In the genomic region with DNA sequence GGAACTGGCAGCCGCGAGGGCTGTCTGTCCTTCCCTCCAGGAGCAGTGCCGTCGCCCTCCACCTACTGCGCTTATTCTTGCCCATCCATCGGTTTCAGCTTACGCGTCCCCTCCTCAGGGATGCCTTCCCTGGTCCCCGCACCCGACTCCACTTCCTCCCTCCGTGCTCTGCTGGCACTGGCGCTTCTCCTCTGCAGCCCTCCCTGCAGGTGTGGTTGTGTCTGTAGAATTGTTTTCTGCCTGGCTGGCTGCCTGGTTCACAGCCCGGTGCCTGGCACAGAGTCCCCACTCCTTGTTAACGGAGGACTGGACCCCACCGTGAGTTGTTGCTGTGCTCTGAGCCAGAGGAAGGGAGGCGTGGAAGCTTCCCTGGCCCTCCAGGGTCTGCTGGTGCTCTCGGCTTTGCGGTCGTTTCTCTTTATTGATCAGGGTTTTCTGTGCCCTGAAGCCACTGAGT, we compare ENCODE assay signal across 15 cellular contexts. TPM values are rescaled to one million over a fixed set of nuclear protein-coding genes. Genes with fewer than 3 reads are reported as not detected.
A peak's percentile ranks its signal among the peaks of the same experiment; 100 is the strongest.
DNase-seq lines count a peak whose midpoint lies in the region; ATAC-seq, FAIRE-seq and TF ChIP-seq lines count a peak whose summit lies in the region.
"Had no signal": no experiment of that assay in that cellular context is flagged by ENCODE, and none has a peak within 500 bp of the region (broad histone marks: within the 10 kb centered on the region; RNA-seq: fewer than 3 reads in every experiment).

No MANE protein-coding gene starts in this region.

- no peak for TF ChIP-seq CTCF in MCF 10A (IDR thresholded peaks at IDR 0.05; ENCODE audit: unreplicated experiment)
- no peak for TF ChIP-seq CTCF in testis (IDR thresholded peaks at IDR 0.05)

- WGBS in testis, 2 donors: 70 to 73% methylated on average over 16 to 19 of the region's 19 CpGs

- H3K36me3 Mint-ChIP-seq in stimulated activated naive CD8-positive, alpha-beta T cell treated with anti-CD3 and anti-CD28 coated beads, Interleukin-15, Interleukin-2, amounts not matched to agents 100 ng/mL and 50 ng/mL, for 24 hours (ENCODE audit: low read depth): peaks cover 64% of the 10 kb centered on the region
- peaks cover 47% of the 10 kb centered on the region for H3K36me3 Mint-ChIP-seq in MCF 10A (ENCODE audit: insufficient read depth, unreplicated experiment)
- H3K36me3 Mint-ChIP-seq in naive thymus-derived CD4-positive, alpha-beta T cell: peaks cover 0 to 9% (median 0%) of the 10 kb centered on the region in 5 donors

- peak overlapping the region; percentile 58 for H3K27ac Mint-ChIP-seq in stimulated activated naive CD8-positive, alpha-beta T cell treated with anti-CD3 and anti-CD28 coated beads, Interleukin-15, Interleukin-2, amounts not matched to agents 100 ng/mL and 50 ng/mL, for 24 hours
- peak overlapping the region; percentile 88 for H3K27ac Mint-ChIP-seq in MCF 10A (ENCODE audit: low read depth, unreplicated experiment)
- H3K27ac Mint-ChIP-seq in naive thymus-derived CD4-positive, alpha-beta T cell: peak overlapping the region in 5 of 9 donors; percentile 25 to 73 (median 65)

- no peak for DNase-seq in stimulated activated naive CD8-positive, alpha-beta T cell treated with anti-CD3 and anti-CD28 coated beads, Interleukin-15, Interleukin-2, amounts not matched to agents 100 U/mL and 50 U/mL, for 24 hours
- DNase-seq in MCF 10A (ENCODE audit: unreplicated experiment) (no peak), testis (no peak), HuH-7.5 (ENCODE audit: low spot score) (no peak), GM12892 (ENCODE audit: insufficient read length) (no peak), NCI-H510A (lab: John Stamatoyannopoulos, UW) (no peak)
- no peak for DNase-seq in naive thymus-derived CD4-positive, alpha-beta T cell
- DNase-seq: amniotic stem cell; stimulated activated CD4-positive, alpha-beta T cell treated with anti-CD3 and anti-CD28 coated beads, Interleukin-12 subunit alpha, Interleukin-12 subunit beta, amount 100 ng/mL, for 4 hours had no signal

- POLR2A ChIA-PET in MCF 10A (lab: Yijun Ruan, JAX): interaction anchor here (0.8 to 7.2 kb wide), 3 partner anchors 8 to 492 kb away, joined by 3 to 55 read pairs (median 6); partner anchors contain the start of gene ASB6
- POLR2A ChIA-PET in naive thymus-derived CD4-positive, alpha-beta T cell (lab: Charles Lee): no interaction called here

- peaks cover 22 to 26% of the 10 kb centered on the region in 2 donors for H3K4me1 ChIP-seq in naive thymus-derived CD4-positive, alpha-beta T cell (ENCODE audit: control insufficient read depth in 2 of 2, insufficient read depth in 2 of 2, low read length in 2 of 2)
- H3K4me1 ChIP-seq in testis: peaks cover 58% of the 10 kb centered on the region

- FAIRE-seq in GM12892 (lab: Jason Lieb, UNC): no peak
- FAIRE-seq: TTC549 had no signal

- H3K4me1 Mint-ChIP-seq in stimulated activated naive CD8-positive, alpha-beta T cell treated with anti-CD3 and anti-CD28 coated beads, Interleukin-15, Interleukin-2, amounts not matched to agents 100 ng/mL and 50 ng/mL, for 24 hours (ENCODE audit: low read depth): peaks cover 61% of the 10 kb centered on the region
- H3K4me1 Mint-ChIP-seq in MCF 10A (ENCODE audit: insufficient read depth, unreplicated experiment): peaks cover 31% of the 10 kb centered on the region
- H3K4me1 Mint-ChIP-seq in naive thymus-derived CD4-positive, alpha-beta T cell: peaks cover 36 to 57% (median 51%) of the 10 kb centered on the region in 7 donors

- no peaks in the 10 kb centered on the region for H3K9me3 ChIP-seq in naive thymus-derived CD4-positive, alpha-beta T cell (ENCODE audit: control insufficient read depth in 2 of 3, low read length in 3 of 3)
- H3K9me3 ChIP-seq in testis: no peaks in the 10 kb centered on the region
- H3K9me3 ChIP-seq: tibial nerve had no signal

- no peaks in the 10 kb centered on the region for H3K9me3 Mint-ChIP-seq in stimulated activated naive CD8-positive, alpha-beta T cell treated with anti-CD3 and anti-CD28 coated beads, Interleukin-15, Interleukin-2, amounts not matched to agents 100 ng/mL and 50 ng/mL, for 24 hours
- no peaks in the 10 kb centered on the region for H3K9me3 Mint-ChIP-seq in MCF 10A (ENCODE audit: unreplicated experiment)
- H3K9me3 Mint-ChIP-seq in naive thymus-derived CD4-positive, alpha-beta T cell: no peaks in the 10 kb centered on the region

- TF ChIP-seq POLR2A in testis (IDR thresholded peaks at IDR 0.05): no peak
- TF ChIP-seq POLR2A in GM12892 (IDR thresholded peaks at IDR 0.05; ENCODE audit: low read depth, low read length): no peak

- CTCF ChIA-PET in MCF 10A (lab: Yijun Ruan, JAX): interaction anchor here (0.5 to 5.0 kb wide), 5 partner anchors 8 to 459 kb away, joined by 3 to 23 read pairs (median 4); no protein-coding TSS in a partner anchor
- CTCF ChIA-PET in naive thymus-derived CD4-positive, alpha-beta T cell (lab: Charles Lee): interaction anchor here (0.5 to 1.7 kb wide), 2 partner anchors 11 to 458 kb away, joined by 3 to 4 read pairs; no protein-coding TSS in a partner anchor

- no peaks in the 10 kb centered on the region for H3K27me3 ChIP-seq in naive thymus-derived CD4-positive, alpha-beta T cell (ENCODE audit: control insufficient read depth in 2 of 2, insufficient read depth in 2 of 2, low read length in 2 of 2)
- no peaks in the 10 kb centered on the region for H3K27me3 ChIP-seq in testis
- H3K27me3 ChIP-seq: tibial nerve had no signal

- no peak for ATAC-seq in stimulated activated naive CD8-positive, alpha-beta T cell treated with anti-CD3 and anti-CD28 coated beads, Interleukin-15, Interleukin-2, amounts not matched to agents 100 U/mL and 50 U/mL, for 24 hours
- ATAC-seq in naive thymus-derived CD4-positive, alpha-beta T cell: no peak

- H3K27me3 Mint-ChIP-seq in stimulated activated naive CD8-positive, alpha-beta T cell treated with anti-CD3 and anti-CD28 coated beads, Interleukin-15, Interleukin-2, amounts not matched to agents 100 ng/mL and 50 ng/mL, for 24 hours: no peaks in the 10 kb centered on the region
- H3K27me3 Mint-ChIP-seq in MCF 10A (ENCODE audit: insufficient read depth, unreplicated experiment): no peaks in the 10 kb centered on the region
- H3K27me3 Mint-ChIP-seq in naive thymus-derived CD4-positive, alpha-beta T cell: no peaks in the 10 kb centered on the region

- BruUV-seq in MCF 10A (replicated peaks; lab: Mats Ljungman, UMichigan): no TSS peak

- H3K4me3 Mint-ChIP-seq in stimulated activated naive CD8-positive, alpha-beta T cell treated with anti-CD3 and anti-CD28 coated beads, Interleukin-15, Interleukin-2, amounts not matched to agents 100 ng/mL and 50 ng/mL, for 24 hours: no peak overlapping the region
- peak overlapping the region; percentile 51 for H3K4me3 Mint-ChIP-seq in MCF 10A (ENCODE audit: unreplicated experiment)
- peak overlapping the region in 1 of 10 donors; percentile 47 for H3K4me3 Mint-ChIP-seq in naive thymus-derived CD4-positive, alpha-beta T cell

- no peak overlapping the region for H3K4me3 ChIP-seq in naive thymus-derived CD4-positive, alpha-beta T cell (ENCODE audit: low read length)
- H3K4me3 ChIP-seq in testis: no peak overlapping the region
- H3K4me3 ChIP-seq: tibial nerve had no signal

- intact Hi-C loops in MCF 10A (cut with micrococcal nuclease): no loop called here
- intact Hi-C loops in naive thymus-derived CD4-positive, alpha-beta T cell (cut with micrococcal nuclease): no loop called here
- intact Hi-C loops in testis (cut with DNase I; ENCODE audit: low total_unique reads): no loop called here

- H3K27ac ChIP-seq in naive thymus-derived CD4-positive, alpha-beta T cell (ENCODE audit: low read depth, low read length): no peak overlapping the region
- peak overlapping the region; percentile 47 to 51 for H3K27ac ChIP-seq in testis

- H3K36me3 ChIP-seq in naive thymus-derived CD4-positive, alpha-beta T cell (ENCODE audit: control insufficient read depth in 2 of 3, insufficient read depth in 3 of 3, low read length in 3 of 3): peaks cover 6 to 55% (median 18%) of the 10 kb centered on the region in 3 experiments
- no peaks in the 10 kb centered on the region for H3K36me3 ChIP-seq in testis (ENCODE audit: low read depth, missing control alignments)

RNA-seq across cellular contexts. Expression of gene NTMT1, which starts 5.7 kb away (rescaled TPM):
- 32.9 and 49.2 TPM in 2 replicates for total RNA-seq in MCF 10A (2022)
- total RNA-seq in naive thymus-derived CD4-positive, alpha-beta T cell: 10 to 100 TPM; 31.0 to 50.1 (median 34.2) TPM
- polyA plus RNA-seq in naive thymus-derived CD4-positive, alpha-beta T cell: 10 to 100 TPM; 49.0 to 58.9 TPM
- 10 to 100 TPM; 71.8 to 82.6 TPM for total RNA-seq in testis
- 189 TPM for polyA plus RNA-seq in testis (ENCODE audit: insufficient read depth, low read depth, low replicate concordance)
- 22.3 TPM for polyA plus RNA-seq in GM12892 (2012; ENCODE audit: missing spikeins)

RNA-seq across cellular contexts. Expression of gene ASB6, which starts 10.2 kb away (rescaled TPM):
- total RNA-seq in MCF 10A (2022): 14.4 TPM in 2 replicates
- 10 to 100 TPM; 25.0 to 33.2 (median 28.1) TPM for total RNA-seq in naive thymus-derived CD4-positive, alpha-beta T cell
- 10 to 100 TPM; 18.5 to 40.9 TPM for polyA plus RNA-seq in naive thymus-derived CD4-positive, alpha-beta T cell
- total RNA-seq in testis: 10 to 100 TPM; 51.2 to 61.7 TPM
- 21.4 TPM for polyA plus RNA-seq in testis (ENCODE audit: insufficient read depth, low read depth, low replicate concordance)
- polyA plus RNA-seq in GM12892 (2012; ENCODE audit: missing spikeins): 4.2 TPM

RNA-seq across cellular contexts. Expression of gene C9orf50, which starts 10.8 kb away (rescaled TPM):
- total RNA-seq in MCF 10A (2022) (0.20 TPM in 1 of 2 replicates, not detected in the other), testis (1 to 10 TPM; 3.7 to 9.4 TPM)
- total RNA-seq in naive thymus-derived CD4-positive, alpha-beta T cell: not detected
- not detected for polyA plus RNA-seq in naive thymus-derived CD4-positive, alpha-beta T cell
- polyA plus RNA-seq in testis (ENCODE audit: insufficient read depth, low read depth, low replicate concordance): 14.6 TPM
- polyA plus RNA-seq in GM12892 (2012; ENCODE audit: missing spikeins): not detected
- total RNA-seq: HT-29, omental fat pad, SK-MEL-5 had no signal

RNA-seq across cellular contexts. Expression of gene PRRX2, which starts 33.7 kb away (rescaled TPM):
- total RNA-seq in MCF 10A (2022) (not detected in 2 replicates), testis (10 to 100 TPM; 14.6 to 19.1 TPM)
- 1 to 10 TPM in 1 of 5 experiments, not detected in 4; 1.1 TPM for total RNA-seq in naive thymus-derived CD4-positive, alpha-beta T cell
- not detected for polyA plus RNA-seq in naive thymus-derived CD4-positive, alpha-beta T cell
- 15.3 TPM for polyA plus RNA-seq in testis (ENCODE audit: insufficient read depth, low read depth, low replicate concordance)
- polyA plus RNA-seq in GM12892 (2012; ENCODE audit: missing spikeins): not detected
- total RNA-seq: HT-29 had no signal
